6 cellular contexts compared by ENCODE assay signal in the genomic region with DNA sequence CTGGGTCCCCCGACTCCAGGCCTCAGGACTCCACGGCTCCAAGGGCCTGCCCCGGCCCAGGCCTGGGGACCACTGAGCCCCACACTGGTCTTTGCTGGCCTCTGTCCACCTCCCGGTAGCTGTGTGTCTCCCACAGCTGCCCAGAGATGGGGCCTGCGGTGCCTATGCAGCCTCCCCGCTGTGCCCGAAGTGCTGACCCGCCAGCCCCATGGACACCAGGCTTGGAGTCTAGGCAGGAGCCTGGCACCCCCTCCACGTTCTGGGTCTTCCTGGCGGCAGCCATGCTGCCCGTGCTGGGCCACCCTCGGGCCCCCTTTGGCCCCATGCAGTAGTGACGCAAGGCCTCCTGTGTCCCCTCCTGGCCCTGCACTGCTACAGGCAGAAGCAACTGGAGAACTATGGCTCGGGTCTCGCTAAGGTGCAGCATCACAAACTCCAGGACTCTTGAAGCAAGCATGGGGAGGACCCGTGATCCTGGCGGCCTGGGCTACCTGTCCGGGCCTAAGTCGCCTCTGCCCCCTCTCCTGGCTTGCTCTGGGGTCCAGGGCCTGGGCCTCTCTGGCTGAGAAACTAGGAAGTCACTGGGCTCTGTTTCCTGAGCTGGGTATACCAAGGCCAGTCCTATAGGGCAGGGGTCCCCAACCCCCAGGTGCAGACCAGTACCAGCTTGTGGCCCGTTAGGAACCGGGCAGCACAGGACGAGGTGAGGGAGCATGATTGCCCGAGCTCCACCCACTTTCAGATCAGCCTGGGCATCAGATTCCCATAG.
DNase-seq lines count a peak whose midpoint lies in the region; ATAC-seq and TF ChIP-seq lines count a peak whose summit lies in the region.

No MANE protein-coding gene starts in this region.

- H3K27me3 ChIP-seq in ACC112 (ENCODE audit: insufficient read depth, low read length) (no peaks in the 10 kb centered on the region), brain microvascular endothelial cell (replicated peaks) (no peaks in the 10 kb centered on the region)

- TF ChIP-seq CTCF in brain microvascular endothelial cell (IDR thresholded peaks at IDR 0.05; ENCODE audit: low read depth, low read length, missing control alignments) = no peak
- TF ChIP-seq CTCF in nephron (IDR thresholded peaks at IDR 0.05; ENCODE audit: unreplicated experiment in 3 of 3) = no peak

- H3K27me3 Mint-ChIP-seq in nephron (ENCODE audit: low read depth) = peaks cover 7% of the 10 kb centered on the region

- H3K36me3 Mint-ChIP-seq in nephron (ENCODE audit: low read depth) = peaks cover 22% of the 10 kb centered on the region

- H3K4me3 ChIP-seq in ACC112 (ENCODE audit: low read depth, low read length) (peak overlapping the region; percentile 77), brain microvascular endothelial cell (ENCODE audit: low read depth, low read length) (peak overlapping the region; percentile 81)

- H3K4me3 Mint-ChIP-seq in nephron = peak overlapping the region; percentile 90 to 95 (median 94)

- DNase-seq in brain microvascular endothelial cell (no peak), amygdala (lab: John Stamatoyannopoulos, UW) (no peak), T-helper 9 cell (no peak)

- ATAC-seq in HG02885 (IDR thresholded peaks at IDR 0.05; ENCODE audit: poor library complexity, unreplicated experiment) = peak; percentile 3

- peak overlapping the region; percentile 19 for H2AFZ ChIP-seq in ACC112 (ENCODE audit: low read length, unreplicated experiment)

- no peaks in the 10 kb centered on the region for H3K9me3 Mint-ChIP-seq in nephron

- H3K27ac Mint-ChIP-seq in nephron = peak overlapping the region in 2 of 3 experiments; percentile 33 to 42

- H3K4me1 ChIP-seq in ACC112 (ENCODE audit: control insufficient read depth, insufficient read depth, low read length, unreplicated experiment) = peaks cover 20% of the 10 kb centered on the region

- H3K4me1 Mint-ChIP-seq in nephron = peaks cover 20% of the 10 kb centered on the region

- H3K36me3 ChIP-seq in ACC112 (ENCODE audit: insufficient read depth, low read length) (peaks cover 16% of the 10 kb centered on the region; the same call in 1 of the 2 replicates), brain microvascular endothelial cell (replicated peaks) (peaks cover 14% of the 10 kb centered on the region)

- H3K27ac ChIP-seq in ACC112 (ENCODE audit: low read depth, low read length) = peak overlapping the region; percentile 58
- peak overlapping the region; percentile 83 for H3K27ac ChIP-seq in brain microvascular endothelial cell

- in situ Hi-C loops in brain microvascular endothelial cell (cut with HindIII; ENCODE audit: low pct_ligation_motif_present, low sequenced_read_pairs) = no loop called here

- peaks cover 14% of the 10 kb centered on the region for H3K79me2 ChIP-seq in ACC112 (ENCODE audit: control insufficient read depth, insufficient read depth, low read length, unreplicated experiment)
